ENCODE assay signal across 12 cellular contexts in genomic region chr12:15220451-15220850, GRCh38. TPM values are rescaled to one million over a fixed set of nuclear protein-coding genes. Genes with fewer than 3 reads are reported as not detected.
DNase-seq lines count a peak whose midpoint lies in the region; TF ChIP-seq lines count a peak whose summit lies in the region.
"Had no signal": no experiment of that assay in that cellular context is flagged by ENCODE, and none has a peak within 500 bp of the region (broad histone marks: within the 10 kb centered on the region; RNA-seq: fewer than 3 reads in every experiment).

No MANE protein-coding gene starts in this region.

- H3K9me2 ChIP-seq in hepatocyte (replicated peaks; ENCODE audit: insufficient read depth) = no peaks in the 10 kb centered on the region

- no peaks in the 10 kb centered on the region for H3K79me2 ChIP-seq in hepatocyte

- no peak for TF ChIP-seq CTCF in 22Rv1 (IDR thresholded peaks at IDR 0.05)
- no peak for TF ChIP-seq CTCF in WERI-Rb-1 (IDR thresholded peaks at IDR 0.05; ENCODE audit: low read depth, low read length)
- no peak for TF ChIP-seq CTCF in hepatocyte (IDR thresholded peaks at IDR 0.05; ENCODE audit: poor library complexity)
- TF ChIP-seq CTCF in prostate gland (IDR thresholded peaks at IDR 0.05) = no peak

- intact Hi-C loops in prostate gland (cut with DNase I) = loop anchor here (5.0 to 10.0 kb wide), 3 partner anchors 47 to 373 kb away; no protein-coding TSS in a partner anchor

- H3K36me3 ChIP-seq in WERI-Rb-1 = no peaks in the 10 kb centered on the region
- no peaks in the 10 kb centered on the region for H3K36me3 ChIP-seq in hepatocyte (replicated peaks; ENCODE audit: insufficient read depth, low read depth)
- H3K36me3 ChIP-seq in prostate gland = no peaks in the 10 kb centered on the region

- no peaks in the 10 kb centered on the region for H3K9me3 Mint-ChIP-seq in T-helper 2 cell treated with Interferon-gamma antibody and Interleukin-4, amounts not matched to agents 5 μg/mL and 100 μg/mL, for 36 hours
- peaks cover 0 to 3% (median 0%) of the 10 kb centered on the region in 6 donors for H3K9me3 Mint-ChIP-seq in immature natural killer cell

- H2AFZ ChIP-seq in hepatocyte = peak overlapping the region; percentile 72

- WGBS in hepatocyte (ENCODE audit: low lambda C conversion rate, missing lambda C conversion rate) = 64% methylated on average over 4 of the region's 4 CpGs
- WGBS in prostate gland = 58% methylated on average over 4 of the region's 4 CpGs

- no peak overlapping the region for H3K27ac Mint-ChIP-seq in T-helper 2 cell treated with Interferon-gamma antibody and Interleukin-4, amounts not matched to agents 5 μg/mL and 100 μg/mL, for 36 hours
- H3K27ac Mint-ChIP-seq in immature natural killer cell = no peak overlapping the region

- no peaks in the 10 kb centered on the region for H3K36me3 Mint-ChIP-seq in T-helper 2 cell treated with Interferon-gamma antibody and Interleukin-4, amounts not matched to agents 5 μg/mL and 100 μg/mL, for 36 hours (ENCODE audit: low read depth)
- no peaks in the 10 kb centered on the region for H3K36me3 Mint-ChIP-seq in immature natural killer cell

- H3K27me3 ChIP-seq in WERI-Rb-1 (ENCODE audit: insufficient read depth, low read depth, severe bottlenecking) (no peaks in the 10 kb centered on the region), hepatocyte (no peaks in the 10 kb centered on the region), prostate gland (replicated peaks; ENCODE audit: insufficient read depth) (no peaks in the 10 kb centered on the region)

- TF ChIP-seq POLR2A in prostate gland (IDR thresholded peaks at IDR 0.05) = no peak

- H3K9me3 ChIP-seq in WERI-Rb-1 (ENCODE audit: severe bottlenecking) (no peaks in the 10 kb centered on the region), hepatocyte (ENCODE audit: low read depth) (no peaks in the 10 kb centered on the region), prostate gland (no peaks in the 10 kb centered on the region)

- H3K4me1 Mint-ChIP-seq in T-helper 2 cell treated with Interferon-gamma antibody and Interleukin-4, amounts not matched to agents 5 μg/mL and 100 μg/mL, for 36 hours (ENCODE audit: low read depth) = peaks cover 3% of the 10 kb centered on the region
- peaks cover 12 to 16% of the 10 kb centered on the region in 2 donors for H3K4me1 Mint-ChIP-seq in immature natural killer cell

- H3K27ac ChIP-seq in 22Rv1 (peak overlapping the region; percentile 78), WERI-Rb-1 (peak overlapping the region; percentile 61), hepatocyte (no peak overlapping the region), prostate gland (peak overlapping the region; percentile 69 to 70)

- H3K4me3 ChIP-seq in WERI-Rb-1 (ENCODE audit: low read depth, low read length) (peak overlapping the region; percentile 46), hepatocyte (no peak overlapping the region), prostate gland (peak overlapping the region; percentile 35 to 43)

- no peak overlapping the region for H3K4me3 Mint-ChIP-seq in T-helper 2 cell treated with Interferon-gamma antibody and Interleukin-4, amounts not matched to agents 5 μg/mL and 100 μg/mL, for 36 hours
- peak overlapping the region in 1 of 5 donors; percentile 65 for H3K4me3 Mint-ChIP-seq in immature natural killer cell

- H3K27me3 Mint-ChIP-seq in T-helper 2 cell treated with Interferon-gamma antibody and Interleukin-4, amounts not matched to agents 5 μg/mL and 100 μg/mL, for 36 hours (ENCODE audit: low read depth) = peaks cover 40% of the 10 kb centered on the region
- peaks cover 6 to 22% (median 7%) of the 10 kb centered on the region in 3 donors for H3K27me3 Mint-ChIP-seq in immature natural killer cell (ENCODE audit: low read depth in 3 of 3)

- H3K4me2 ChIP-seq in hepatocyte = peak overlapping the region; percentile 91

- no peak for DNase-seq in WERI-Rb-1
- no peak for DNase-seq in hepatocyte (ENCODE audit: low spot score)
- no peak for DNase-seq in prostate gland (ENCODE audit: low spot score)
- no peak for DNase-seq in T-helper 2 cell treated with Interferon-gamma antibody and Interleukin-4, amounts not matched to agents 5 μg/mL and 100 μg/mL, for 36 hours (ENCODE audit: low spot score)
- no peak for DNase-seq in CD1c-positive myeloid dendritic cell (ENCODE audit: extremely low spot score)
- DNase-seq in immature natural killer cell = no peak
- no peak for DNase-seq in globus pallidus (ENCODE audit: low spot score)
- DNase-seq: activated CD4-positive, alpha-beta T cell treated with anti-CD3 and anti-CD28 coated beads, Interleukin-2, amount 50 U/mL, for 48 hours; activated naive CD4-positive, alpha-beta T cell treated with anti-CD3 and anti-CD28 coated beads, Interleukin-2, amount 50 U/mL, for 16 hours; NCI-H510A treated with DMSO at 0.1 percent for 48 hours had no signal

- H3K4me1 ChIP-seq in hepatocyte (ENCODE audit: insufficient read depth) = peaks cover 3% of the 10 kb centered on the region
- no peaks in the 10 kb centered on the region for H3K4me1 ChIP-seq in prostate gland (replicated peaks)

- no peaks in the 10 kb centered on the region for H4K20me1 ChIP-seq in hepatocyte (ENCODE audit: insufficient read depth, poor library complexity, severe bottlenecking)

RNA-seq across cellular contexts. Expression of gene RERG, which starts 0.8 kb away (rescaled TPM):
- 7.0 and 7.9 TPM in 2 replicates for total RNA-seq in hepatocyte
- polyA plus RNA-seq in hepatocyte = 1.3 and 3.4 TPM in 2 replicates
- 10 to 100 TPM; 12.7 to 13.3 TPM for total RNA-seq in prostate gland
- not detected for polyA plus RNA-seq in immature natural killer cell
- polyA plus RNA-seq: keratinocyte had no signal
